9 cellular contexts compared by ENCODE assay signal in genomic region chr5:151253604-151253948, GRCh38. TPM values are rescaled to one million over a fixed set of nuclear protein-coding genes. Genes with fewer than 3 reads are reported as not detected.
A peak's percentile ranks its signal among the peaks of the same experiment; 100 is the strongest.
DNase-seq lines count a peak whose midpoint lies in the region; ATAC-seq and TF ChIP-seq lines count a peak whose summit lies in the region.
"Had no signal": no experiment of that assay in that cellular context is flagged by ENCODE, and none has a peak within 500 bp of the region (broad histone marks: within the 10 kb centered on the region; RNA-seq: fewer than 3 reads in every experiment).

No MANE protein-coding gene starts in this region.

- H3K4me2 ChIP-seq in KMS-11 = peak overlapping the region; percentile 72

- H3K4me1 ChIP-seq in ACC112 (ENCODE audit: control insufficient read depth, insufficient read depth, low read length, unreplicated experiment) (peaks cover 14% of the 10 kb centered on the region), KMS-11 (ENCODE audit: low read depth, poor library complexity, severe bottlenecking) (peaks cover 4% of the 10 kb centered on the region), colonic mucosa (peaks cover 6% of the 10 kb centered on the region), muscle layer of colon (ENCODE audit: insufficient read depth, low read length) (peaks cover 17% of the 10 kb centered on the region)

- intact Hi-C loops in colonic mucosa (cut with DNase I) = no loop called here

- H3K9ac ChIP-seq in KMS-11 (no peak overlapping the region), colonic mucosa (ENCODE audit: low read depth in 2 of 2, low read length in 2 of 2) (peak overlapping the region; percentile 78 to 98), muscle layer of colon (ENCODE audit: low read length) (peak overlapping the region; percentile 54)

- H3K79me2 ChIP-seq in ACC112 (ENCODE audit: control insufficient read depth, insufficient read depth, low read length, unreplicated experiment) (peaks cover 4% of the 10 kb centered on the region), KMS-11 (ENCODE audit: insufficient read depth, low read depth) (no peaks in the 10 kb centered on the region)

- TF ChIP-seq CTCF in KMS-11 (conservative IDR thresholded peaks at IDR 0.05; ENCODE audit: low read depth, low read length) = no peak
- no peak for TF ChIP-seq CTCF in colonic mucosa (IDR thresholded peaks at IDR 0.05)

- no peak overlapping the region for H3K27ac ChIP-seq in ACC112 (ENCODE audit: low read depth, low read length)
- no peak overlapping the region for H3K27ac ChIP-seq in KMS-11
- peak overlapping the region; percentile 73 for H3K27ac ChIP-seq in colonic mucosa
- peak overlapping the region; percentile 81 for H3K27ac ChIP-seq in muscle layer of colon (ENCODE audit: low read depth, low read length)

- DNase-seq in colonic mucosa = peak; percentile 28
- no peak for DNase-seq in kidney glomerular epithelial cell (lab: John Stamatoyannopoulos, UW)
- no peak for DNase-seq in NCI-H2029 (lab: John Stamatoyannopoulos, UW)
- no peak for DNase-seq in effector CD4-positive, alpha-beta T cell
- DNase-seq: activated CD4-positive, alpha-beta T cell treated with anti-CD3 and anti-CD28 coated beads, Interleukin-2, amount 50 U/mL, for 1 hour had no signal

- H2AFZ ChIP-seq in ACC112 (ENCODE audit: low read length, unreplicated experiment) (peak overlapping the region; percentile 100), KMS-11 (ENCODE audit: low read depth) (peak overlapping the region; percentile 82)

- peak overlapping the region; percentile 92 for H3K4me3 ChIP-seq in ACC112 (ENCODE audit: low read depth, low read length)
- no peak overlapping the region for H3K4me3 ChIP-seq in KMS-11 (IDR thresholded peaks at IDR 0.05; ENCODE audit: insufficient read depth, low read depth, low read length)
- peak overlapping the region; percentile 65 for H3K4me3 ChIP-seq in colonic mucosa
- peak overlapping the region; percentile 96 to 97 for H3K4me3 ChIP-seq in muscle layer of colon (ENCODE audit: low read depth in 1 of 2, low read length in 2 of 2)

- no peak for ATAC-seq in HG03565 (IDR thresholded peaks at IDR 0.05; ENCODE audit: unreplicated experiment)

- no peaks in the 10 kb centered on the region for H3K9me3 ChIP-seq in colonic mucosa
- no peaks in the 10 kb centered on the region for H3K9me3 ChIP-seq in muscle layer of colon (ENCODE audit: low read length)

- H4K20me1 ChIP-seq in KMS-11 (ENCODE audit: insufficient read depth) = no peaks in the 10 kb centered on the region

- H3K36me3 ChIP-seq in ACC112 (ENCODE audit: insufficient read depth, low read length) (no peaks in the 10 kb centered on the region), KMS-11 (ENCODE audit: insufficient read depth) (no peaks in the 10 kb centered on the region), colonic mucosa (no peaks in the 10 kb centered on the region), muscle layer of colon (ENCODE audit: insufficient read depth, low read length) (no peaks in the 10 kb centered on the region)

- H3K27me3 ChIP-seq in ACC112 (ENCODE audit: insufficient read depth, low read length) = 0 out of 2 replicates have a peak, but pooled peaks cover 6% of the 10 kb centered on the region
- H3K27me3 ChIP-seq in KMS-11 (ENCODE audit: insufficient read depth, low read depth) = no peaks in the 10 kb centered on the region
- H3K27me3 ChIP-seq in colonic mucosa = no peaks in the 10 kb centered on the region
- H3K27me3 ChIP-seq in muscle layer of colon (ENCODE audit: control insufficient read depth in 1 of 2, insufficient read depth in 2 of 2, low read length in 2 of 2) = no peaks in the 10 kb centered on the region

RNA-seq across cellular contexts. Expression of gene GM2A, which starts 0.6 kb away (rescaled TPM):
- 10 to 100 TPM; 22.0 to 27.2 TPM for total RNA-seq in colonic mucosa

RNA-seq across cellular contexts. Expression of gene CCDC69, which starts 29.7 kb away (rescaled TPM):
- 10 to 100 TPM in 1 of 2 donors, 1 to 10 TPM in 1; 4.2 to 23.8 TPM for total RNA-seq in colonic mucosa

RNA-seq across cellular contexts. Expression of gene SLC36A3, which starts 50.0 kb away (rescaled TPM):
- not detected for total RNA-seq in colonic mucosa

Comparison
In these comparisons a context has a peak if more than half of its experiments do, and no peak if none do; other contexts are left out.
1. H3K27ac ChIP-seq: peak in colonic mucosa (single experiment) and muscle layer of colon (single experiment); none in ACC112 (single experiment) and KMS-11 (single experiment).